18 cellular contexts compared by ENCODE assay signal in the genomic region with DNA sequence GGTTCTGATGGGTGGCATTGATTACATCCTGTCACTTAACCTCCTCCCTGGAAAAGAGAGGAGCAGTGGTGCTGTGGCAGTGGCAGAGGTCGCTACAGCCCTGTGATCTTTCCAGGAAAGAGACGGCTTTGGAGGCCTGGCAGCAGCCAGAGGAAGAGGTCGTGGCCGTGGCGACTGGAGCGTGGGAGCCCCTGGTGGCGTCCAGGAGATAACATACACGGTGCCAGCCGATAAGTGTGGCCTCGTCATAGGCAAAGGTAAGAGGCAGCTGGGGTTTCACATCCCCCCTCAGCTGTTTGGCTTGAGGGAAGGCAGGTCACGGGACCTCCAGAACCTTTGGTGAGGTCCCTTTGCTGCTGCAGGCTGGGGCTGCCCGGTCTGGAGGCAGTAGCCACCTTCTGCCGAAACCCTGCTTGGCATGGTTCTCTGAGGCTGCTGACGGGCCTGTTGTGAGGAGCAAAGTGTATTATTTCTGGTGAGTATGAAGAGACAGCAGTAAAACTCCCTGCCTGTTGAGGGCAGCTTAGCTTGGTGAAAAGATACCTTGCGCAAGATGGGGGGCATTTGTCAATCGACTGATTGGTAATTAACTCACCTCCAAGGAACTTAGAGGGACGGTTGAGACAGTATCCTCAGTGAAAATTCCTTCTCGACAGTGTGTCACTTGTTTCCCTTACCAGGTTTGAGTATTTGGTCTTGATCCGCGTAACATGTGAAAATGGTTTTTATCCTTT. TPM values are rescaled to one million over a fixed set of nuclear protein-coding genes. Genes with fewer than 3 reads are reported as not detected.
A peak's percentile ranks its signal among the peaks of the same experiment; 100 is the strongest.
DNase-seq lines count a peak whose midpoint lies in the region; TF ChIP-seq lines count a peak whose summit lies in the region.
"Had no signal": no experiment of that assay in that cellular context is flagged by ENCODE, and none has a peak within 500 bp of the region (broad histone marks: within the 10 kb centered on the region; RNA-seq: fewer than 3 reads in every experiment).

No MANE protein-coding gene starts in this region.

- H3K27ac ChIP-seq in RWPE1, result peak overlapping the region; percentile 3
- H3K27ac ChIP-seq: foreskin keratinocyte had no signal

- peaks cover 16% of the 10 kb centered on the region for H3K4me1 Mint-ChIP-seq in glutamatergic neuron (ENCODE audit: low read depth, unreplicated experiment)
- H3K4me1 Mint-ChIP-seq in neural crest cell, result peaks cover 32% of the 10 kb centered on the region
- H3K4me1 Mint-ChIP-seq in activated naive CD8-positive, alpha-beta T cell treated with anti-CD3 and anti-CD28 coated beads for 36 hours, result no peaks in the 10 kb centered on the region
- H3K4me1 Mint-ChIP-seq: activated CD4-positive, alpha-beta T cell treated with anti-CD3 and anti-CD28 coated beads, Interleukin-2, amount 10 ng/mL, durations not matched to agents 7 days and 5 days; T-helper 17 cell had no signal

- no peak for DNase-seq in GM12864 (ENCODE audit: low read depth)
- DNase-seq in RWPE1 (ENCODE audit: low spot score), result no peak
- peak; percentile 45 for DNase-seq in glutamatergic neuron
- DNase-seq in neural crest cell (ENCODE audit: low read depth, low spot score), result peak; percentile 22
- no peak for DNase-seq in NCI-H345 (lab: John Stamatoyannopoulos, UW)
- no peak for DNase-seq in iPS-NIHi11 (ENCODE audit: low spot score)
- DNase-seq in activated naive CD8-positive, alpha-beta T cell treated with anti-CD3 and anti-CD28 coated beads for 36 hours, result no peak
- DNase-seq: activated CD4-positive, alpha-beta T cell treated with anti-CD3 and anti-CD28 coated beads, Interleukin-2, amount 10 ng/mL, durations not matched to agents 7 days and 5 days; activated T-cell treated with anti-CD3 and anti-CD28 coated beads, Interleukin-2, amount 50 U/mL, for 24 hours; foreskin keratinocyte; mammary epithelial cell; NCI-H2081; retina; T-helper 17 cell had no signal

- H3K9me3 Mint-ChIP-seq in glutamatergic neuron (ENCODE audit: unreplicated experiment), result peaks cover 4% of the 10 kb centered on the region
- no peaks in the 10 kb centered on the region for H3K9me3 Mint-ChIP-seq in neural crest cell
- no peaks in the 10 kb centered on the region for H3K9me3 Mint-ChIP-seq in activated naive CD8-positive, alpha-beta T cell treated with anti-CD3 and anti-CD28 coated beads for 36 hours
- H3K9me3 Mint-ChIP-seq: activated CD4-positive, alpha-beta T cell treated with anti-CD3 and anti-CD28 coated beads, Interleukin-2, amount 10 ng/mL, durations not matched to agents 7 days and 5 days; activated T-cell treated with anti-CD3 and anti-CD28 coated beads, Interleukin-2, amount 50 U/mL, for 24 hours; nephron had no signal

- no peak overlapping the region for H3K4me3 ChIP-seq in GM12864 (ENCODE audit: low read depth, low read length)

- POLR2A ChIA-PET in RWPE1 (lab: Yijun Ruan, JAX; ENCODE audit: low non-redundant PET), result no interaction called here

- peaks cover 8% of the 10 kb centered on the region for H3K36me3 Mint-ChIP-seq in glutamatergic neuron (ENCODE audit: unreplicated experiment)
- peaks cover 12% of the 10 kb centered on the region for H3K36me3 Mint-ChIP-seq in neural crest cell (ENCODE audit: low read depth)
- peaks cover 6% of the 10 kb centered on the region for H3K36me3 Mint-ChIP-seq in activated naive CD8-positive, alpha-beta T cell treated with anti-CD3 and anti-CD28 coated beads for 36 hours

- H3K27me3 Mint-ChIP-seq in glutamatergic neuron (ENCODE audit: unreplicated experiment) (peaks cover 2% of the 10 kb centered on the region), neural crest cell (ENCODE audit: low read depth) (no peaks in the 10 kb centered on the region)
- H3K27me3 Mint-ChIP-seq in activated naive CD8-positive, alpha-beta T cell treated with anti-CD3 and anti-CD28 coated beads for 36 hours, result no peaks in the 10 kb centered on the region
- H3K27me3 Mint-ChIP-seq: activated CD4-positive, alpha-beta T cell treated with anti-CD3 and anti-CD28 coated beads, Interleukin-2, amount 10 ng/mL, durations not matched to agents 7 days and 5 days; activated T-cell treated with anti-CD3 and anti-CD28 coated beads, Interleukin-2, amount 50 U/mL, for 24 hours; T-helper 17 cell had no signal

- CTCF ChIA-PET in RWPE1 (lab: Yijun Ruan, JAX), result interaction anchor here (0.9 kb wide), 1 partner anchor 41 kb away, joined by 3 read pairs; no protein-coding TSS in a partner anchor

- TF ChIP-seq CTCF in GM12864 (IDR thresholded peaks at IDR 0.05; ENCODE audit: low read depth, low read length, missing control alignments) (peak; percentile 11), RWPE1 (conservative IDR thresholded peaks at IDR 0.05; ENCODE audit: low read depth) (no peak), glutamatergic neuron (IDR thresholded peaks at IDR 0.05; ENCODE audit: partially characterized antibody, unreplicated experiment) (no peak), neural crest cell (conservative IDR thresholded peaks at IDR 0.05) (peak; percentile 25)

- H3K4me3 Mint-ChIP-seq in glutamatergic neuron (ENCODE audit: unreplicated experiment) (no peak overlapping the region), neural crest cell (no peak overlapping the region)
- no peak overlapping the region for H3K4me3 Mint-ChIP-seq in activated naive CD8-positive, alpha-beta T cell treated with anti-CD3 and anti-CD28 coated beads for 36 hours
- H3K4me3 Mint-ChIP-seq: activated CD4-positive, alpha-beta T cell treated with anti-CD3 and anti-CD28 coated beads, Interleukin-2, amount 10 ng/mL, durations not matched to agents 7 days and 5 days; activated T-cell treated with anti-CD3 and anti-CD28 coated beads, Interleukin-2, amount 50 U/mL, for 24 hours; nephron; T-helper 17 cell had no signal

- no peak overlapping the region for H3K27ac Mint-ChIP-seq in glutamatergic neuron (ENCODE audit: unreplicated experiment)
- no peak overlapping the region for H3K27ac Mint-ChIP-seq in neural crest cell (ENCODE audit: unreplicated experiment)
- no peak overlapping the region for H3K27ac Mint-ChIP-seq in activated naive CD8-positive, alpha-beta T cell treated with anti-CD3 and anti-CD28 coated beads for 36 hours
- H3K27ac Mint-ChIP-seq: activated CD4-positive, alpha-beta T cell treated with anti-CD3 and anti-CD28 coated beads, Interleukin-2, amount 10 ng/mL, durations not matched to agents 7 days and 5 days; activated T-cell treated with anti-CD3 and anti-CD28 coated beads, Interleukin-2, amount 50 U/mL, for 24 hours; nephron; T-helper 17 cell had no signal

RNA-seq across cellular contexts. Expression of a gene that starts 38.0 kb away (rescaled TPM):
- total RNA-seq in glutamatergic neuron (ENCODE audit: unreplicated experiment), result 0.98 TPM
- total RNA-seq in neural crest cell, result 2.2 and 2.5 TPM in 2 replicates
- total RNA-seq in activated naive CD8-positive, alpha-beta T cell treated with anti-CD3 and anti-CD28 coated beads for 36 hours, result not detected
- total RNA-seq: activated CD4-positive, alpha-beta T cell treated with anti-CD3 and anti-CD28 coated beads, Interleukin-2, amount 10 ng/mL, durations not matched to agents 7 days and 5 days; Daoy; foreskin keratinocyte; H4; mammary epithelial cell; T-helper 17 cell; temporal lobe had no signal

RNA-seq across cellular contexts. Expression of a gene that starts 47.0 kb away (rescaled TPM):
- total RNA-seq in glutamatergic neuron (ENCODE audit: unreplicated experiment) (76.8 TPM), neural crest cell (66.3 and 67.7 TPM in 2 replicates)
- total RNA-seq in activated naive CD8-positive, alpha-beta T cell treated with anti-CD3 and anti-CD28 coated beads for 36 hours, result 10 to 100 TPM; 48.4 to 50.8 TPM

Comparison
In these comparisons a context has a peak if more than half of its experiments do, and no peak if none do; other contexts are left out.
1. DNase-seq: peak in glutamatergic neuron (single experiment) and neural crest cell (single experiment); none in GM12864 (single experiment), RWPE1 (single experiment), NCI-H345 (single experiment), iPS-NIHi11 (single experiment) and activated naive CD8-positive, alpha-beta T cell treated with anti-CD3 and anti-CD28 coated beads for 36 hours (single experiment).
2. CTCF ChIP-seq: peak in GM12864 (single experiment) and neural crest cell (single experiment); none in RWPE1 (single experiment) and glutamatergic neuron (single experiment).